Comparison of ENCODE assay signal across 22 cellular contexts in the genomic region with DNA sequence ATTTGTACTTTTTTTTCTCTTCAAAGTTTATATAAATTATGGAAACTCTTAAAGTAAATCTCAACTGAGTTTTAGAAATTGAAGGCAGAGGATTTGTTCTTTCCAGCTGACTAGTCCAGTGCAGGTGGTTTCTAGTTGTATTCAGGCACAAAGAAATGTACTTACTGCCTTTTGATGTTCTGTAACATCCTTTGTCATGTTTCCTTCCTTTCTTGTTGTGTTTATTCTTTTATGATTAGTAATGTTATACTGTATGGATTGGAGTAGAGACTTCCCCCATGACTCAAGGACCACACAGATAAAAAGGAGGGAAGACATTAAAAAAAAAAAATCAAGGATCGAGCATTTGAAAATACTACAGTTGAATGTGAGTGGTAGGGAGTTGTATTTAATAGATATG. TPM values are rescaled to one million over a fixed set of nuclear protein-coding genes. Genes with fewer than 3 reads are reported as not detected.
DNase-seq lines count a peak whose midpoint lies in the region; ATAC-seq and TF ChIP-seq lines count a peak whose summit lies in the region.
"Had no signal": no experiment of that assay in that cellular context is flagged by ENCODE, and none has a peak within 500 bp of the region (broad histone marks: within the 10 kb centered on the region; RNA-seq: fewer than 3 reads in every experiment).

No MANE protein-coding gene starts in this region.

- no peak overlapping the region for H3K4me3 Mint-ChIP-seq in activated T-cell treated with anti-CD3 and anti-CD28 coated beads, Interleukin-2, amount 50 U/mL, for 24 hours
- H3K4me3 Mint-ChIP-seq in activated naive CD8-positive, alpha-beta T cell treated with anti-CD3 and anti-CD28 coated beads for 36 hours = peak overlapping the region; percentile 52
- H3K4me3 Mint-ChIP-seq: brain had no signal

- no peak for DNase-seq in activated T-cell treated with anti-CD3 and anti-CD28 coated beads, Interleukin-2, amount 50 U/mL, for 24 hours
- DNase-seq in activated T-cell treated with anti-CD3 and anti-CD28 coated beads, Interleukin-2, amount 50 U/mL, for 48 hours = no peak
- no peak for DNase-seq in activated naive CD8-positive, alpha-beta T cell treated with anti-CD3 and anti-CD28 coated beads for 36 hours
- DNase-seq in superior temporal gyrus (ENCODE audit: extremely low spot score) = no peak
- DNase-seq in stimulated activated CD4-positive, alpha-beta T cell treated with anti-CD3 and anti-CD28 coated beads, Interleukin-15, amount 100 ng/mL, for 24 hours = no peak
- DNase-seq: activated CD4-positive, CD25-positive, alpha-beta regulatory T cell treated with anti-CD3 and anti-CD28 coated beads, Interleukin-2, amount 50 U/mL, for 72 hours; activated effector memory CD4-positive, alpha-beta T cell treated with Interleukin-2 at 50 U/mL for 16 hours; Caco-2; GF-D8; hippocampal formation; mucosa of descending colon; NCI-H2029 treated with DMSO at 0.1 percent for 48 hours; NCI-H526; sigmoid colon; stimulated activated CD4-positive, alpha-beta T cell treated with anti-CD3 and anti-CD28 coated beads, Interleukin-4, amount 100 ng/mL, for 1 hour; stimulated activated CD8-positive, alpha-beta memory T cell treated with anti-CD3 and anti-CD28 coated beads, Interleukin-4, amount 100 ng/mL, for 48 hours; upper lobe of right lung had no signal

- no peaks in the 10 kb centered on the region for H3K9me3 Mint-ChIP-seq in activated T-cell treated with anti-CD3 and anti-CD28 coated beads, Interleukin-2, amount 50 U/mL, for 24 hours
- H3K9me3 Mint-ChIP-seq in activated naive CD8-positive, alpha-beta T cell treated with anti-CD3 and anti-CD28 coated beads for 36 hours = no peaks in the 10 kb centered on the region
- H3K9me3 Mint-ChIP-seq: brain had no signal

- no peak overlapping the region for H3K4me3 ChIP-seq in neutrophil (ENCODE audit: low read depth in 1 of 2, low read length in 1 of 2)
- H3K4me3 ChIP-seq: mucosa of descending colon, sigmoid colon, upper lobe of right lung had no signal

- H3K27me3 Mint-ChIP-seq in activated T-cell treated with anti-CD3 and anti-CD28 coated beads, Interleukin-2, amount 50 U/mL, for 24 hours = no peaks in the 10 kb centered on the region
- H3K27me3 Mint-ChIP-seq in activated naive CD8-positive, alpha-beta T cell treated with anti-CD3 and anti-CD28 coated beads for 36 hours = no peaks in the 10 kb centered on the region
- H3K27me3 Mint-ChIP-seq: brain had no signal

- peak overlapping the region; percentile 71 for H3K27ac Mint-ChIP-seq in activated T-cell treated with anti-CD3 and anti-CD28 coated beads, Interleukin-2, amount 50 U/mL, for 24 hours
- peak overlapping the region; percentile 73 for H3K27ac Mint-ChIP-seq in activated naive CD8-positive, alpha-beta T cell treated with anti-CD3 and anti-CD28 coated beads for 36 hours

- H3K9me3 ChIP-seq in KOPT-K1 (ENCODE audit: insufficient read depth, low read length, poor library complexity, severe bottlenecking) (no peaks in the 10 kb centered on the region), neutrophil (no peaks in the 10 kb centered on the region)
- H3K9me3 ChIP-seq: Caco-2, mucosa of descending colon, sigmoid colon, upper lobe of right lung had no signal

- H3K4me1 ChIP-seq in neutrophil (ENCODE audit: control insufficient read depth in 1 of 2, insufficient read depth in 1 of 2, low read depth in 1 of 2, low read length in 1 of 2) = peaks cover 94 to 95% of the 10 kb centered on the region in 2 experiments
- H3K4me1 ChIP-seq: Caco-2 had no signal

- no peaks in the 10 kb centered on the region for H3K27me3 ChIP-seq in neutrophil
- H3K27me3 ChIP-seq: sigmoid colon, upper lobe of right lung had no signal

- peaks cover 52% of the 10 kb centered on the region for H3K36me3 Mint-ChIP-seq in activated T-cell treated with anti-CD3 and anti-CD28 coated beads, Interleukin-2, amount 50 U/mL, for 24 hours (ENCODE audit: low read depth)
- peaks cover 37% of the 10 kb centered on the region for H3K36me3 Mint-ChIP-seq in activated naive CD8-positive, alpha-beta T cell treated with anti-CD3 and anti-CD28 coated beads for 36 hours

- H3K4me1 Mint-ChIP-seq in activated T-cell treated with anti-CD3 and anti-CD28 coated beads, Interleukin-2, amount 50 U/mL, for 24 hours (ENCODE audit: low read depth) = peaks cover 92% of the 10 kb centered on the region
- peaks cover 86% of the 10 kb centered on the region for H3K4me1 Mint-ChIP-seq in activated naive CD8-positive, alpha-beta T cell treated with anti-CD3 and anti-CD28 coated beads for 36 hours

- no peak for TF ChIP-seq CTCF in neutrophil (IDR thresholded peaks at IDR 0.05)

- peak overlapping the region; percentile 20 for H3K27ac ChIP-seq in KOPT-K1 (ENCODE audit: low read depth, low read length, poor library complexity, severe bottlenecking)
- H3K27ac ChIP-seq in neutrophil = peak overlapping the region; percentile 58
- H3K27ac ChIP-seq: sigmoid colon, upper lobe of right lung had no signal

- no peak for ATAC-seq in HG03342 (IDR thresholded peaks at IDR 0.05; ENCODE audit: unreplicated experiment)
- ATAC-seq: HCT116, mucosa of descending colon, upper lobe of right lung had no signal

- peaks cover 26% of the 10 kb centered on the region for H3K36me3 ChIP-seq in KOPT-K1 (ENCODE audit: insufficient read depth, low read length)
- peaks cover 19% of the 10 kb centered on the region for H3K36me3 ChIP-seq in neutrophil

RNA-seq across cellular contexts. Expression of gene HIPK1, which starts 8.0 kb away (rescaled TPM):
- total RNA-seq in activated naive CD8-positive, alpha-beta T cell treated with anti-CD3 and anti-CD28 coated beads for 36 hours = 10 to 100 TPM; 41.1 to 45.7 TPM

RNA-seq across cellular contexts. Expression of gene DCLRE1B, which starts 32.0 kb away (rescaled TPM):
- 10 to 100 TPM; 25.2 to 26.5 TPM for total RNA-seq in activated naive CD8-positive, alpha-beta T cell treated with anti-CD3 and anti-CD28 coated beads for 36 hours

RNA-seq across cellular contexts. Expression of gene AP4B1, which starts 32.5 kb away (rescaled TPM):
- 10 to 100 TPM; 36.8 to 37.7 TPM for total RNA-seq in activated naive CD8-positive, alpha-beta T cell treated with anti-CD3 and anti-CD28 coated beads for 36 hours

RNA-seq across cellular contexts. Expression of gene OLFML3, which starts 42.1 kb away (rescaled TPM):
- total RNA-seq in activated naive CD8-positive, alpha-beta T cell treated with anti-CD3 and anti-CD28 coated beads for 36 hours = under 1 TPM in 1 of 2 experiments, not detected in 1; 0.20 TPM

RNA-seq across cellular contexts. Expression of gene BCL2L15, which starts 49.8 kb away (rescaled TPM):
- total RNA-seq in activated naive CD8-positive, alpha-beta T cell treated with anti-CD3 and anti-CD28 coated beads for 36 hours = 1 to 10 TPM in 1 of 2 experiments, under 1 TPM in 1; 0.88 to 2.2 TPM
